14 cellular contexts compared by ENCODE assay signal in genomic region chr3:152386208-152386607, GRCh38.
DNase-seq lines count a peak whose midpoint lies in the region; ATAC-seq, FAIRE-seq and TF ChIP-seq lines count a peak whose summit lies in the region.
"Had no signal": no experiment of that assay in that cellular context is flagged by ENCODE, and none has a peak within 500 bp of the region (broad histone marks: within the 10 kb centered on the region; RNA-seq: fewer than 3 reads in every experiment).

No MANE protein-coding gene starts in this region.

- H3K36me3 Mint-ChIP-seq in astrocyte (ENCODE audit: low read depth, unreplicated experiment) = no peaks in the 10 kb centered on the region
- peaks cover 4% of the 10 kb centered on the region for H3K36me3 Mint-ChIP-seq in natural killer cell
- no peaks in the 10 kb centered on the region for H3K36me3 Mint-ChIP-seq in GM23338 (ENCODE audit: low read depth)

- no peaks in the 10 kb centered on the region for H3K9me3 Mint-ChIP-seq in astrocyte (ENCODE audit: unreplicated experiment)
- H3K9me3 Mint-ChIP-seq in natural killer cell = no peaks in the 10 kb centered on the region
- H3K9me3 Mint-ChIP-seq in GM23338 = no peaks in the 10 kb centered on the region
- H3K9me3 Mint-ChIP-seq: dendritic cell treated with granulocyte-macrophage colony-stimulating factor and Interleukin-4, amounts not matched to agents 40 ng/mL and 50 ng/mL, for 4 days had no signal

- H3K79me2 ChIP-seq in astrocyte (ENCODE audit: insufficient read depth, low read length) (peaks cover 99% of the 10 kb centered on the region), GM23338 (replicated peaks; ENCODE audit: insufficient read depth) (peaks cover 38% of the 10 kb centered on the region)

- no peak overlapping the region for H3K4me2 ChIP-seq in astrocyte (ENCODE audit: low read length)
- no peak overlapping the region for H3K4me2 ChIP-seq in GM23338

- H3K27ac Mint-ChIP-seq in astrocyte (ENCODE audit: unreplicated experiment) (peak overlapping the region; percentile 83), natural killer cell (peak overlapping the region; percentile 81 to 89), GM23338 (no peak overlapping the region)
- H3K27ac Mint-ChIP-seq: activated CD8-positive, alpha-beta memory T cell treated with anti-CD3 and anti-CD28 coated beads, Interleukin-2, amount 10 ng/mL, durations not matched to agents 7 days and 5 days; dendritic cell treated with granulocyte-macrophage colony-stimulating factor and Interleukin-4, amounts not matched to agents 40 ng/mL and 50 ng/mL, for 4 days had no signal

- ATAC-seq in heart right ventricle = no peak
- ATAC-seq in left ventricle myocardium superior = no peak
- no peak for ATAC-seq in natural killer cell
- no peak for ATAC-seq in GM18511 (IDR thresholded peaks at IDR 0.05; ENCODE audit: unreplicated experiment)
- ATAC-seq in GM23338 = no peak
- ATAC-seq: activated CD8-positive, alpha-beta memory T cell treated with anti-CD3 and anti-CD28 coated beads, Interleukin-2, amount 10 ng/mL, durations not matched to agents 7 days and 5 days; foreskin keratinocyte had no signal

- no peaks in the 10 kb centered on the region for H3F3A ChIP-seq in GM23338 (replicated peaks; ENCODE audit: low read depth)

- H3K27me3 ChIP-seq in heart right ventricle = no peaks in the 10 kb centered on the region
- no peaks in the 10 kb centered on the region for H3K27me3 ChIP-seq in astrocyte (ENCODE audit: insufficient read depth, low read length)
- H3K27me3 ChIP-seq in vagina = no peaks in the 10 kb centered on the region
- no peaks in the 10 kb centered on the region for H3K27me3 ChIP-seq in GM23338 (ENCODE audit: insufficient read depth)
- H3K27me3 ChIP-seq: adrenal gland, foreskin keratinocyte had no signal

- H2AFZ ChIP-seq in astrocyte (ENCODE audit: low read depth, low read length) = no peak overlapping the region
- no peak overlapping the region for H2AFZ ChIP-seq in GM23338

- TF ChIP-seq POLR2A in vagina (IDR thresholded peaks at IDR 0.05) = no peak

- peaks cover 5 to 99% (median 91%) of the 10 kb centered on the region in 9 donors for H3K4me1 ChIP-seq in heart right ventricle
- peaks cover 6% of the 10 kb centered on the region for H3K4me1 ChIP-seq in astrocyte (ENCODE audit: insufficient read depth, low read length)
- peaks cover 88% of the 10 kb centered on the region for H3K4me1 ChIP-seq in vagina
- peaks cover 40% of the 10 kb centered on the region for H3K4me1 ChIP-seq in GM23338 (ENCODE audit: insufficient read depth)

- no peak for FAIRE-seq in astrocyte (lab: Jason Lieb, UNC)
- FAIRE-seq: kidney had no signal

- H3K9me2 ChIP-seq in GM23338 (ENCODE audit: insufficient read depth) = no peaks in the 10 kb centered on the region

- H3K4me3 ChIP-seq in heart right ventricle (no peak overlapping the region), astrocyte (ENCODE audit: insufficient read depth, low read depth, low read length) (no peak overlapping the region), vagina (no peak overlapping the region), GM23338 (no peak overlapping the region)
- H3K4me3 ChIP-seq: adrenal gland had no signal

- no peaks in the 10 kb centered on the region for H3K36me3 ChIP-seq in heart right ventricle
- H3K36me3 ChIP-seq in astrocyte (ENCODE audit: insufficient read depth, low read length) = peaks cover 2% of the 10 kb centered on the region
- no peaks in the 10 kb centered on the region for H3K36me3 ChIP-seq in vagina
- no peaks in the 10 kb centered on the region for H3K36me3 ChIP-seq in GM23338 (ENCODE audit: insufficient read depth)
- H3K36me3 ChIP-seq: adrenal gland had no signal

- no peaks in the 10 kb centered on the region for H3K9me3 ChIP-seq in heart right ventricle
- no peaks in the 10 kb centered on the region for H3K9me3 ChIP-seq in astrocyte (ENCODE audit: insufficient read depth, low read depth, low read length)
- H3K9me3 ChIP-seq in vagina = no peaks in the 10 kb centered on the region
- H3K9me3 ChIP-seq: adrenal gland had no signal

- no peak for TF ChIP-seq CTCF in heart right ventricle (IDR thresholded peaks at IDR 0.05)
- TF ChIP-seq CTCF in astrocyte (IDR thresholded peaks at IDR 0.05; ENCODE audit: insufficient read depth, low read depth, low read length) = no peak
- TF ChIP-seq CTCF in natural killer cell (IDR thresholded peaks at IDR 0.05) = no peak
- no peak for TF ChIP-seq CTCF in vagina (IDR thresholded peaks at IDR 0.05)
- TF ChIP-seq CTCF in GM23338 (conservative IDR thresholded peaks at IDR 0.05; ENCODE audit: low read depth in 2 of 2) = no peak

- H3K27ac ChIP-seq in heart right ventricle (peak overlapping the region; percentile 1 to 86 (median 68)), astrocyte (ENCODE audit: low read depth, low read length) (peak overlapping the region; percentile 62), vagina (peak overlapping the region; percentile 32), GM23338 (ENCODE audit: low read depth) (no peak overlapping the region)
- H3K27ac ChIP-seq: foreskin keratinocyte had no signal

- no peak overlapping the region for H3K9ac ChIP-seq in astrocyte (ENCODE audit: low read length)

- intact Hi-C loops in heart right ventricle (cut with DNase I) (loop anchor here in 2 of 10 donors (5.0 to 10.0 kb wide), 2 partner anchors 49 to 69 kb away; no protein-coding TSS in a partner anchor), left ventricle myocardium superior (cut with micrococcal nuclease) (no loop called here), natural killer cell (cut with micrococcal nuclease) (no loop called here), vagina (cut with DNase I) (no loop called here)

- peaks cover 43% of the 10 kb centered on the region for H4K20me1 ChIP-seq in astrocyte (ENCODE audit: insufficient read depth, low read length)
- no peaks in the 10 kb centered on the region for H4K20me1 ChIP-seq in GM23338 (replicated peaks; ENCODE audit: insufficient read depth)

- DNase-seq in heart right ventricle = no peak
- no peak for DNase-seq in left ventricle myocardium superior
- DNase-seq in astrocyte (ENCODE audit: low read depth) = no peak
- DNase-seq in natural killer cell = no peak
- no peak for DNase-seq in vagina (ENCODE audit: extremely low spot score in 2 of 2)
- no peak for DNase-seq in NCI-H82 (lab: John Stamatoyannopoulos, UW)
- DNase-seq in GM23338 (ENCODE audit: low spot score) = no peak
- DNase-seq: activated CD8-positive, alpha-beta memory T cell treated with anti-CD3 and anti-CD28 coated beads, Interleukin-2, amount 10 ng/mL, durations not matched to agents 7 days and 5 days; adrenal gland; kidney had no signal

- H3K4me1 Mint-ChIP-seq in astrocyte (ENCODE audit: low read depth, unreplicated experiment) (peaks cover 33% of the 10 kb centered on the region), natural killer cell (peaks cover 69 to 71% of the 10 kb centered on the region in 2 donors), GM23338 (peaks cover 42% of the 10 kb centered on the region)

- H3K4me3 Mint-ChIP-seq in astrocyte (ENCODE audit: unreplicated experiment) (no peak overlapping the region), natural killer cell (no peak overlapping the region), GM23338 (no peak overlapping the region)
- H3K4me3 Mint-ChIP-seq: activated CD8-positive, alpha-beta memory T cell treated with anti-CD3 and anti-CD28 coated beads, Interleukin-2, amount 10 ng/mL, durations not matched to agents 7 days and 5 days; dendritic cell treated with granulocyte-macrophage colony-stimulating factor and Interleukin-4, amounts not matched to agents 40 ng/mL and 50 ng/mL, for 4 days; neural crest cell had no signal

- H3K27me3 Mint-ChIP-seq in astrocyte (ENCODE audit: low read depth, unreplicated experiment) (no peaks in the 10 kb centered on the region), natural killer cell (ENCODE audit: low read depth in 2 of 2) (no peaks in the 10 kb centered on the region), GM23338 (ENCODE audit: insufficient read depth, low read depth, poor library complexity) (no peaks in the 10 kb centered on the region)
- H3K27me3 Mint-ChIP-seq: activated CD8-positive, alpha-beta memory T cell treated with anti-CD3 and anti-CD28 coated beads, Interleukin-2, amount 10 ng/mL, durations not matched to agents 7 days and 5 days; dendritic cell treated with granulocyte-macrophage colony-stimulating factor and Interleukin-4, amounts not matched to agents 40 ng/mL and 50 ng/mL, for 4 days had no signal

TF ChIP-seq in GM23338, 12 proteins besides CTCF, POLR2A, EP300 and RAD21:
- no peak for TF ChIP-seq REST (IDR thresholded peaks at IDR 0.05; ENCODE audit: unreplicated experiment)
- no peak for TF ChIP-seq POLR2AphosphoS5 (IDR thresholded peaks at IDR 0.05; ENCODE audit: low read depth)
- TF ChIP-seq EZH2phosphoT487 (IDR thresholded peaks at IDR 0.05; ENCODE audit: unreplicated experiment) = no peak
- TF ChIP-seq JUNB (IDR thresholded peaks at IDR 0.05; ENCODE audit: unreplicated experiment) = no peak
- TF ChIP-seq EZH2 (IDR thresholded peaks at IDR 0.05; ENCODE audit: low read depth, unreplicated experiment) = no peak
